Comparison of ENCODE assay signal across 8 cellular contexts in genomic region chr6:52577778-52578473, GRCh38. TPM values are rescaled to one million over a fixed set of nuclear protein-coding genes. Genes with fewer than 3 reads are reported as not detected.
DNase-seq lines count a peak whose midpoint lies in the region; ATAC-seq and TF ChIP-seq lines count a peak whose summit lies in the region.

No MANE protein-coding gene starts in this region.

- no peak for TF ChIP-seq CTCF in suprapubic skin (IDR thresholded peaks at IDR 0.05)

- peak overlapping the region; percentile 95 for H3K27ac ChIP-seq in suprapubic skin

- no peaks in the 10 kb centered on the region for H3K27me3 ChIP-seq in suprapubic skin

- ATAC-seq in activated CD4-positive, alpha-beta T cell treated with anti-CD3 and anti-CD28 coated beads for 36 hours, result no peak
- ATAC-seq in HG03432 (IDR thresholded peaks at IDR 0.05; ENCODE audit: unreplicated experiment) (no peak), GM21360 (IDR thresholded peaks at IDR 0.05; ENCODE audit: unreplicated experiment) (no peak)

- H3K9me3 Mint-ChIP-seq in activated CD4-positive, alpha-beta T cell treated with anti-CD3 and anti-CD28 coated beads for 36 hours (ENCODE audit: low read depth), result no peaks in the 10 kb centered on the region
- H3K9me3 Mint-ChIP-seq in activated CD4-positive, alpha-beta memory T cell treated with anti-CD3 and anti-CD28 coated beads for 36 hours, result no peaks in the 10 kb centered on the region

- H3K4me3 ChIP-seq in iPS-18c (ENCODE audit: insufficient read depth, low read depth, low read length) (peak overlapping the region; percentile 82), suprapubic skin (peak overlapping the region; percentile 83)

- intact Hi-C loops in activated CD4-positive, alpha-beta T cell treated with anti-CD3 and anti-CD28 coated beads for 36 hours (cut with DNase I, micrococcal nuclease), result loop anchor here (1.0 to 10.0 kb wide), 10 partner anchors 57 to 967 kb away; partner anchors contain the start of genes EFHC1 (in 1 of the 2), GCLC (in 1 of the 2), GSTA4 (in 1 of the 2) and MCM3 (in 1 of the 2)
- intact Hi-C loops in activated CD4-positive, alpha-beta memory T cell treated with anti-CD3 and anti-CD28 coated beads for 36 hours (cut with micrococcal nuclease), result loop anchor here (2.0 to 5.0 kb wide), 3 partner anchors 293 to 421 kb away; partner anchors contain the start of genes GSTA4 and MCM3

- H3K36me3 ChIP-seq in suprapubic skin, result no peaks in the 10 kb centered on the region

- H3K4me1 Mint-ChIP-seq in activated CD4-positive, alpha-beta T cell treated with anti-CD3 and anti-CD28 coated beads for 36 hours, result peaks cover 38% of the 10 kb centered on the region
- H3K4me1 Mint-ChIP-seq in activated CD4-positive, alpha-beta memory T cell treated with anti-CD3 and anti-CD28 coated beads for 36 hours (ENCODE audit: low read depth), result peaks cover 29% of the 10 kb centered on the region

- peak overlapping the region; percentile 67 for H3K27ac Mint-ChIP-seq in activated CD4-positive, alpha-beta T cell treated with anti-CD3 and anti-CD28 coated beads for 36 hours
- peak overlapping the region; percentile 26 for H3K27ac Mint-ChIP-seq in activated CD4-positive, alpha-beta memory T cell treated with anti-CD3 and anti-CD28 coated beads for 36 hours

- H3K36me3 Mint-ChIP-seq in activated CD4-positive, alpha-beta T cell treated with anti-CD3 and anti-CD28 coated beads for 36 hours (ENCODE audit: low read depth), result no peaks in the 10 kb centered on the region
- H3K36me3 Mint-ChIP-seq in activated CD4-positive, alpha-beta memory T cell treated with anti-CD3 and anti-CD28 coated beads for 36 hours, result peaks cover 2% of the 10 kb centered on the region

- WGBS in suprapubic skin, result 58% methylated on average over 9 of the region's 9 CpGs

- peaks cover 2% of the 10 kb centered on the region for H3K27me3 Mint-ChIP-seq in activated CD4-positive, alpha-beta T cell treated with anti-CD3 and anti-CD28 coated beads for 36 hours
- H3K27me3 Mint-ChIP-seq in activated CD4-positive, alpha-beta memory T cell treated with anti-CD3 and anti-CD28 coated beads for 36 hours, result no peaks in the 10 kb centered on the region

- POLR2A ChIA-PET in activated CD4-positive, alpha-beta T cell treated with anti-CD3 and anti-CD28 coated beads for 36 hours (lab: Charles Lee), result no interaction called here
- POLR2A ChIA-PET in activated CD4-positive, alpha-beta memory T cell treated with anti-CD3 and anti-CD28 coated beads for 36 hours (lab: Charles Lee), result interaction anchor here (1.3 kb wide), 1 partner anchor 57 kb away, joined by 3 read pairs; no protein-coding TSS in a partner anchor

- CTCF ChIA-PET in activated CD4-positive, alpha-beta T cell treated with anti-CD3 and anti-CD28 coated beads for 36 hours (lab: Charles Lee), result interaction anchor here (0.6 to 1.3 kb wide), 6 partner anchors 18 to 292 kb away, joined by 3 to 4 read pairs (median 3); no protein-coding TSS in a partner anchor
- CTCF ChIA-PET in activated CD4-positive, alpha-beta memory T cell treated with anti-CD3 and anti-CD28 coated beads for 36 hours (lab: Charles Lee), result interaction anchor here (0.9 kb wide), 1 partner anchor 74 kb away, joined by 4 read pairs; no protein-coding TSS in a partner anchor

- peaks cover 3% of the 10 kb centered on the region for H3K9me3 ChIP-seq in iPS-18c (ENCODE audit: control insufficient read depth, insufficient read depth, low read length)
- H3K9me3 ChIP-seq in suprapubic skin, result no peaks in the 10 kb centered on the region

- peak overlapping the region; percentile 74 for H3K4me3 Mint-ChIP-seq in activated CD4-positive, alpha-beta T cell treated with anti-CD3 and anti-CD28 coated beads for 36 hours
- H3K4me3 Mint-ChIP-seq in activated CD4-positive, alpha-beta memory T cell treated with anti-CD3 and anti-CD28 coated beads for 36 hours, result peak overlapping the region; percentile 67

- H3K4me1 ChIP-seq in suprapubic skin, result peaks cover 46% of the 10 kb centered on the region

- TF ChIP-seq POLR2A in suprapubic skin (IDR thresholded peaks at IDR 0.05), result no peak

- no peak for DNase-seq in activated CD4-positive, alpha-beta T cell treated with anti-CD3 and anti-CD28 coated beads for 36 hours
- no peak for DNase-seq in activated CD4-positive, alpha-beta T cell treated with anti-CD3 and anti-CD28 coated beads for 4 hours
- DNase-seq in activated CD4-positive, alpha-beta memory T cell treated with anti-CD3 and anti-CD28 coated beads for 36 hours, result no peak
- DNase-seq in suprapubic skin (ENCODE audit: low spot score in 2 of 2) (no peak), COR-L47 (lab: John Stamatoyannopoulos, UW) (no peak)

- TF ChIP-seq EP300 in suprapubic skin (IDR thresholded peaks at IDR 0.05), result no peak

RNA-seq across cellular contexts. Expression of gene TRAM2, which starts 1.1 kb away (rescaled TPM):
- total RNA-seq in activated CD4-positive, alpha-beta T cell treated with anti-CD3 and anti-CD28 coated beads for 36 hours, result 1 to 10 TPM; 3.5 to 3.6 TPM
- 1 to 10 TPM; 2.4 to 2.6 TPM for total RNA-seq in activated CD4-positive, alpha-beta memory T cell treated with anti-CD3 and anti-CD28 coated beads for 36 hours
- total RNA-seq in suprapubic skin, result 10 to 100 TPM in 1 of 4 donors, 1 to 10 TPM in 3; 6.5 to 14.1 (median 7.2) TPM
